In genomic region chr16:54655171-54655590, GRCh38 we compare ENCODE assay signal across 11 cellular contexts.
DNase-seq lines count a peak whose midpoint lies in the region; ATAC-seq and TF ChIP-seq lines count a peak whose summit lies in the region.
"Had no signal": no experiment of that assay in that cellular context is flagged by ENCODE, and none has a peak within 500 bp of the region (broad histone marks: within the 10 kb centered on the region; RNA-seq: fewer than 3 reads in every experiment).

No MANE protein-coding gene starts in this region.

- peak; percentile 39 to 58 for ATAC-seq in upper lobe of left lung (ENCODE audit: low FRiP score in 2 of 2)
- no peak for ATAC-seq in GM19035 (IDR thresholded peaks at IDR 0.05; ENCODE audit: unreplicated experiment)
- ATAC-seq in HG02840 (IDR thresholded peaks at IDR 0.05; ENCODE audit: low FRiP score, unreplicated experiment), result no peak
- ATAC-seq: HCT116 had no signal

- WGBS in upper lobe of left lung, 2 donors, result 4 to 9% methylated on average over 10 to 14 of the region's 14 CpGs

- H3K27me3 ChIP-seq in SJCRH30 (no peaks in the 10 kb centered on the region), mucosa of stomach (ENCODE audit: control insufficient read depth, insufficient read depth, low read length) (no peaks in the 10 kb centered on the region), upper lobe of left lung (no peaks in the 10 kb centered on the region)

- no peak for TF ChIP-seq POLR2A in upper lobe of left lung (IDR thresholded peaks at IDR 0.05)

- peak; percentile 21 to 60 for DNase-seq in SJCRH30
- DNase-seq in epithelial cell of esophagus (ENCODE audit: low read depth), result peak; percentile 21
- peak in 1 of 2 donors; percentile 55 for DNase-seq in upper lobe of left lung
- no peak for DNase-seq in T1000 (lab: John Stamatoyannopoulos, UW)
- DNase-seq: activated CD4-positive, alpha-beta T cell treated with anti-CD3 and anti-CD28 coated beads for 4 hours; activated naive CD4-positive, alpha-beta T cell treated with anti-CD3 and anti-CD28 coated beads for 36 hours; esophagus squamous epithelium had no signal

- no peak for TF ChIP-seq CTCF in epithelial cell of esophagus (IDR thresholded peaks at IDR 0.05; ENCODE audit: insufficient read depth, low read depth, low read length, missing control alignments)
- TF ChIP-seq CTCF in upper lobe of left lung (IDR thresholded peaks at IDR 0.05), result no peak

- no peaks in the 10 kb centered on the region; the same call in 1 of the 2 replicates for H3K9me3 ChIP-seq in SJCRH30 (replicated peaks)
- H3K9me3 ChIP-seq in mucosa of stomach (ENCODE audit: control insufficient read depth, low read length), result no peaks in the 10 kb centered on the region
- H3K9me3 ChIP-seq in upper lobe of left lung, result no peaks in the 10 kb centered on the region
- H3K9me3 ChIP-seq: esophagus squamous epithelium had no signal

- peaks cover 20% of the 10 kb centered on the region; the same call in 1 of the 2 replicates for H3K4me1 ChIP-seq in SJCRH30
- H3K4me1 ChIP-seq in mucosa of stomach (ENCODE audit: control insufficient read depth, insufficient read depth, low read length), result peaks cover 32% of the 10 kb centered on the region
- peaks cover 14 to 33% (median 20%) of the 10 kb centered on the region in 4 donors for H3K4me1 ChIP-seq in upper lobe of left lung

- H3K4me3 ChIP-seq in SJCRH30 (peak overlapping the region; percentile 44), epithelial cell of esophagus (ENCODE audit: low read length) (no peak overlapping the region), mucosa of stomach (ENCODE audit: low read length) (no peak overlapping the region), upper lobe of left lung (peak overlapping the region in 3 of 4 donors; percentile 5 to 19 (median 7))

- peak overlapping the region; percentile 31 for H3K9ac ChIP-seq in mucosa of stomach (ENCODE audit: low read length)

- H3K36me3 ChIP-seq in SJCRH30, result no peaks in the 10 kb centered on the region
- no peaks in the 10 kb centered on the region for H3K36me3 ChIP-seq in mucosa of stomach (ENCODE audit: control insufficient read depth, insufficient read depth, low read length)
- no peaks in the 10 kb centered on the region for H3K36me3 ChIP-seq in upper lobe of left lung
- H3K36me3 ChIP-seq: esophagus squamous epithelium had no signal

- peak overlapping the region; percentile 18 for H3K27ac ChIP-seq in SJCRH30
- peak overlapping the region; percentile 20 to 71 (median 70) for H3K27ac ChIP-seq in upper lobe of left lung

- no peak for TF ChIP-seq EP300 in upper lobe of left lung (IDR thresholded peaks at IDR 0.05)

Comparison
In these comparisons a context has a peak if more than half of its experiments do, and no peak if none do; other contexts are left out.
1. H3K4me3 ChIP-seq: peak in SJCRH30 (single experiment) and upper lobe of left lung (3 of 4); none in epithelial cell of esophagus (single experiment) and mucosa of stomach (single experiment).
2. ATAC-seq: peak in upper lobe of left lung (2 of 2); none in GM19035 (single experiment) and HG02840 (single experiment).